In genomic region chr14:90556666-90557450, GRCh38 we compare ENCODE assay signal across 19 cellular contexts.
DNase-seq lines count a peak whose midpoint lies in the region; ATAC-seq and TF ChIP-seq lines count a peak whose summit lies in the region.
"Had no signal": no experiment of that assay in that cellular context is flagged by ENCODE, and none has a peak within 500 bp of the region (broad histone marks: within the 10 kb centered on the region; RNA-seq: fewer than 3 reads in every experiment).

No MANE protein-coding gene starts in this region.

- 90 to 94% (median 90%) methylated on average over 11 to 12 of the region's 12 CpGs for WGBS in heart left ventricle, 4 donors
- 79% methylated on average over 12 of the region's 12 CpGs; no CpG with 5 or more reads in 1 of the 2 donors for WGBS in transverse colon (ENCODE audit: low coverage in 1 of 2), 2 donors

- H3K9me3 Mint-ChIP-seq in activated T-cell treated with anti-CD3 and anti-CD28 coated beads, Interleukin-2, amount 50 U/mL, for 24 hours, result no peaks in the 10 kb centered on the region
- no peaks in the 10 kb centered on the region for H3K9me3 Mint-ChIP-seq in endothelial cell (ENCODE audit: unreplicated experiment)
- H3K9me3 Mint-ChIP-seq: activated naive CD8-positive, alpha-beta T cell treated with anti-CD3 and anti-CD28 coated beads, Interleukin-2, amount 10 ng/mL, durations not matched to agents 7 days and 5 days; activated T-cell treated with anti-CD3 and anti-CD28 coated beads, Interleukin-2, amount 50 U/mL, for 72 hours; T-helper 2 cell treated with Interferon-gamma antibody and Interleukin-4, amounts not matched to agents 5 μg/mL and 100 μg/mL, for 36 hours had no signal

- no peak for TF ChIP-seq RAD21 in neural cell (conservative IDR thresholded peaks at IDR 0.05)

- H3K27ac Mint-ChIP-seq in activated T-cell treated with anti-CD3 and anti-CD28 coated beads, Interleukin-2, amount 50 U/mL, for 24 hours, result no peak overlapping the region
- H3K27ac Mint-ChIP-seq in endothelial cell (ENCODE audit: unreplicated experiment), result no peak overlapping the region
- H3K27ac Mint-ChIP-seq: activated CD8-positive, alpha-beta T cell treated with anti-CD3 and anti-CD28 coated beads, Interleukin-2, amount 10 ng/mL, durations not matched to agents 7 days and 5 days; activated naive CD8-positive, alpha-beta T cell treated with anti-CD3 and anti-CD28 coated beads, Interleukin-2, amount 10 ng/mL, durations not matched to agents 7 days and 5 days; activated T-cell treated with anti-CD3 and anti-CD28 coated beads, Interleukin-2, amount 50 U/mL, for 72 hours; T-helper 2 cell treated with Interferon-gamma antibody and Interleukin-4, amounts not matched to agents 5 μg/mL and 100 μg/mL, for 36 hours had no signal

- peaks cover 0 to 10% (median 0%) of the 10 kb centered on the region in 9 donors for H3K36me3 ChIP-seq in heart left ventricle
- H3K36me3 ChIP-seq in neural cell (ENCODE audit: insufficient read depth, low read length), result no peaks in the 10 kb centered on the region
- no peaks in the 10 kb centered on the region for H3K36me3 ChIP-seq in transverse colon

- no peaks in the 10 kb centered on the region for H3K79me2 ChIP-seq in neural cell (replicated peaks; ENCODE audit: insufficient read depth, low read length)

- H4K20me1 ChIP-seq in neural cell (ENCODE audit: insufficient read depth), result no peaks in the 10 kb centered on the region

- peak overlapping the region in 10 of 12 donors; percentile 60 to 84 (median 73) for H3K27ac ChIP-seq in heart left ventricle
- peak overlapping the region; percentile 15 for H3K27ac ChIP-seq in neural cell (ENCODE audit: low read length)
- H3K27ac ChIP-seq in transverse colon, result peak overlapping the region in 3 of 4 donors; percentile 48 to 75 (median 62)
- H3K27ac ChIP-seq: 22Rv1 had no signal

- no peaks in the 10 kb centered on the region for H3K9me2 ChIP-seq in neural cell (ENCODE audit: insufficient read depth, low read length)

- no peaks in the 10 kb centered on the region for H3K4me1 Mint-ChIP-seq in activated T-cell treated with anti-CD3 and anti-CD28 coated beads, Interleukin-2, amount 50 U/mL, for 24 hours (ENCODE audit: low read depth)
- H3K4me1 Mint-ChIP-seq in endothelial cell (ENCODE audit: unreplicated experiment), result no peaks in the 10 kb centered on the region
- H3K4me1 Mint-ChIP-seq: activated naive CD8-positive, alpha-beta T cell treated with anti-CD3 and anti-CD28 coated beads, Interleukin-2, amount 10 ng/mL, durations not matched to agents 7 days and 5 days had no signal

- TF ChIP-seq EP300 in neural cell (conservative IDR thresholded peaks at IDR 0.05; ENCODE audit: poor library complexity, severe bottlenecking) (no peak), transverse colon (IDR thresholded peaks at IDR 0.05; ENCODE audit: low read depth) (no peak)

- TF ChIP-seq CTCF in heart left ventricle (IDR thresholded peaks at IDR 0.05) (no peak), neural cell (IDR thresholded peaks at IDR 0.05; ENCODE audit: poor library complexity, severe bottlenecking) (no peak), transverse colon (IDR thresholded peaks at IDR 0.05) (no peak), endothelial cell (IDR thresholded peaks at IDR 0.05; ENCODE audit: unreplicated experiment) (no peak)

- H2AFZ ChIP-seq in neural cell (ENCODE audit: low read depth, low read length), result no peak overlapping the region

- intact Hi-C loops in heart left ventricle (cut with DNase I), result loop anchor here in 1 of 10 donors (10.0 kb wide), 1 partner anchor 118 kb away; no protein-coding TSS in a partner anchor
- intact Hi-C loops in transverse colon (cut with DNase I; ENCODE audit: low total_unique reads), result loop anchor here (10.0 kb wide), 1 partner anchor 118 kb away; no protein-coding TSS in a partner anchor

- H3K4me2 ChIP-seq in neural cell (ENCODE audit: low read length), result no peak overlapping the region

- H3K4me1 ChIP-seq in heart left ventricle (peaks cover 0 to 40% (median 11%) of the 10 kb centered on the region in 12 donors), transverse colon (peaks cover 0 to 12% (median 10%) of the 10 kb centered on the region in 4 donors)

- H3K27me3 ChIP-seq in heart left ventricle (no peaks in the 10 kb centered on the region), neural cell (ENCODE audit: insufficient read depth, low read depth, low read length) (no peaks in the 10 kb centered on the region), transverse colon (no peaks in the 10 kb centered on the region)

- DNase-seq in DMS53 (lab: John Stamatoyannopoulos, UW) (peak; percentile 5), DMS53 treated with DMSO at 0.1 percent for 48 hours (lab: John Stamatoyannopoulos, UW; ENCODE audit: unreplicated experiment) (no peak), heart left ventricle (no peak), transverse colon (no peak), endothelial cell (ENCODE audit: low spot score) (no peak)
- no peak for DNase-seq in activated T-cell treated with anti-CD3 and anti-CD28 coated beads, Interleukin-2, amount 50 U/mL, for 24 hours
- DNase-seq: activated CD4-positive, CD25-positive, alpha-beta regulatory T cell; activated CD8-positive, alpha-beta T cell treated with anti-CD3 and anti-CD28 coated beads, Interleukin-2, amount 10 ng/mL, durations not matched to agents 7 days and 5 days; activated naive CD8-positive, alpha-beta T cell treated with anti-CD3 and anti-CD28 coated beads, Interleukin-2, amount 10 ng/mL, durations not matched to agents 7 days and 5 days; activated T-cell treated with anti-CD3 and anti-CD28 coated beads, Interleukin-2, amount 50 U/mL, for 72 hours; central memory CD4-positive, alpha-beta T cell; effector memory CD4-positive, alpha-beta T cell; NCI-H1436; NCI-H2171; NCI-H748 treated with DMSO at 0.1 percent for 48 hours had no signal

- TF ChIP-seq POLR2A in heart left ventricle (IDR thresholded peaks at IDR 0.05), result no peak
- no peak for TF ChIP-seq POLR2A in transverse colon (IDR thresholded peaks at IDR 0.05)

- ATAC-seq in heart left ventricle, result no peak
- ATAC-seq in GM21423 (IDR thresholded peaks at IDR 0.05; ENCODE audit: unreplicated experiment), result no peak
- ATAC-seq: activated CD8-positive, alpha-beta T cell treated with anti-CD3 and anti-CD28 coated beads, Interleukin-2, amount 10 ng/mL, durations not matched to agents 7 days and 5 days; activated T-cell treated with anti-CD3 and anti-CD28 coated beads, Interleukin-2, amount 50 U/mL, for 72 hours had no signal

- H3K4me3 Mint-ChIP-seq in activated T-cell treated with anti-CD3 and anti-CD28 coated beads, Interleukin-2, amount 50 U/mL, for 24 hours, result no peak overlapping the region
- H3K4me3 Mint-ChIP-seq in endothelial cell (ENCODE audit: unreplicated experiment), result no peak overlapping the region
- H3K4me3 Mint-ChIP-seq: activated CD8-positive, alpha-beta T cell treated with anti-CD3 and anti-CD28 coated beads, Interleukin-2, amount 10 ng/mL, durations not matched to agents 7 days and 5 days; activated naive CD8-positive, alpha-beta T cell treated with anti-CD3 and anti-CD28 coated beads, Interleukin-2, amount 10 ng/mL, durations not matched to agents 7 days and 5 days; activated T-cell treated with anti-CD3 and anti-CD28 coated beads, Interleukin-2, amount 50 U/mL, for 72 hours; T-helper 2 cell treated with Interferon-gamma antibody and Interleukin-4, amounts not matched to agents 5 μg/mL and 100 μg/mL, for 36 hours had no signal

- no peak overlapping the region for H3K9ac ChIP-seq in neural cell (ENCODE audit: low read length)

- no peaks in the 10 kb centered on the region for H3K9me3 ChIP-seq in heart left ventricle
- no peaks in the 10 kb centered on the region for H3K9me3 ChIP-seq in neural cell (ENCODE audit: low read length)
- no peaks in the 10 kb centered on the region for H3K9me3 ChIP-seq in transverse colon

- no peaks in the 10 kb centered on the region for H3K36me3 Mint-ChIP-seq in activated T-cell treated with anti-CD3 and anti-CD28 coated beads, Interleukin-2, amount 50 U/mL, for 24 hours (ENCODE audit: low read depth)
- H3K36me3 Mint-ChIP-seq in endothelial cell (ENCODE audit: low read depth, unreplicated experiment), result peaks cover 8% of the 10 kb centered on the region
- H3K36me3 Mint-ChIP-seq: activated naive CD8-positive, alpha-beta T cell treated with anti-CD3 and anti-CD28 coated beads, Interleukin-2, amount 10 ng/mL, durations not matched to agents 7 days and 5 days had no signal

- no peak overlapping the region for H3K4me3 ChIP-seq in heart left ventricle
- H3K4me3 ChIP-seq in neural cell (ENCODE audit: low read length), result no peak overlapping the region
- no peak overlapping the region for H3K4me3 ChIP-seq in transverse colon

- in situ Hi-C loops in transverse colon (cut with MboI; ENCODE audit: low pct_ligation_motif_present in 1 of 4, low pct_unique_long_range_greater_than_20kb in 1 of 4, low sequenced_read_pairs in 3 of 4), result no loop called here

- no peaks in the 10 kb centered on the region for H3K27me3 Mint-ChIP-seq in activated T-cell treated with anti-CD3 and anti-CD28 coated beads, Interleukin-2, amount 50 U/mL, for 24 hours
- peaks cover 2% of the 10 kb centered on the region for H3K27me3 Mint-ChIP-seq in endothelial cell (ENCODE audit: unreplicated experiment)
- H3K27me3 Mint-ChIP-seq: activated naive CD8-positive, alpha-beta T cell treated with anti-CD3 and anti-CD28 coated beads, Interleukin-2, amount 10 ng/mL, durations not matched to agents 7 days and 5 days had no signal

- H3F3A ChIP-seq in neural cell (ENCODE audit: insufficient read depth, low read length, poor library complexity, severe bottlenecking), result no peaks in the 10 kb centered on the region

TF ChIP-seq in neural cell, 6 proteins besides CTCF, POLR2A, EP300 and RAD21 (continues in another document):
- no peak for TF ChIP-seq POLR2AphosphoS5 (IDR thresholded peaks at IDR 0.05)

Comparison
In these comparisons a context has a peak if more than half of its experiments do, and no peak if none do; other contexts are left out.
1. H3K27ac ChIP-seq: peak in every context shown above with its lines; median percentile 73 in heart left ventricle; 62 in transverse colon; 15 in neural cell.